ENCODE assay signal across 1 cellular context in genomic region chr2:13611939-13612338, GRCh38.
TF ChIP-seq lines count a peak whose summit lies in the region.

No MANE protein-coding gene starts in this region.

TF ChIP-seq in GM23338, 12 proteins besides CTCF, POLR2A, EP300 and RAD21 (continued from another document):
- TF ChIP-seq ZNF462 (CRISPR knock-in tag; IDR thresholded peaks at IDR 0.05) (peak; percentile 56; the same call in 1 of the 2 replicates), ETS1 (IDR thresholded peaks at IDR 0.05) (no peak)
